In the genomic region with DNA sequence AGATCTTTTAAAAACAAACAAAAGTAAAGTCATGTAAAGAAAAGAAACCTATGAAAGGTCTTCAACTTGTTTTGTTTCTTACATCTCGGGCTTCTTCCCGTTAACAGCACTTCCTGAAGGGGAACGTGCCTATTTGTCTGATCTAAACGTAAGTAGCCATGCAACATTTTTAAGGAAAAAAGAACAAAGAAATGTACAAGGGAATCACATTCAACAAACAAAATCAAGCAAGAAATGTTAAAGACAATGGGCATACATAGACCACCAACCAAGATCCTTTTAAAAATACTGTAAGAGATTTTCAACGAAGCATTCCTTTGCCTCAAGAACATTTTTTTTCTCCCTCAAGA, we compare ENCODE assay signal across 8 cellular contexts.
A peak's percentile ranks its signal among the peaks of the same experiment; 100 is the strongest.
DNase-seq lines count a peak whose midpoint lies in the region; ATAC-seq and TF ChIP-seq lines count a peak whose summit lies in the region.

No MANE protein-coding gene starts in this region.

- no peaks in the 10 kb centered on the region for H3K9me3 Mint-ChIP-seq in T-helper 2 cell treated with Interferon-gamma antibody and Interleukin-4, amounts not matched to agents 5 μg/mL and 100 μg/mL, for 36 hours

- no peaks in the 10 kb centered on the region for H3K36me3 Mint-ChIP-seq in T-helper 2 cell treated with Interferon-gamma antibody and Interleukin-4, amounts not matched to agents 5 μg/mL and 100 μg/mL, for 36 hours (ENCODE audit: low read depth)

- ATAC-seq in GM18519 (IDR thresholded peaks at IDR 0.05; ENCODE audit: low FRiP score, unreplicated experiment) (no peak), GM21360 (IDR thresholded peaks at IDR 0.05; ENCODE audit: unreplicated experiment) (no peak)

- H3K27me3 ChIP-seq in stomach smooth muscle (ENCODE audit: control insufficient read depth in 1 of 2, insufficient read depth in 2 of 2, low read length in 2 of 2) (no peaks in the 10 kb centered on the region), WERI-Rb-1 (ENCODE audit: insufficient read depth, low read depth, severe bottlenecking) (no peaks in the 10 kb centered on the region)

- peaks cover 10% of the 10 kb centered on the region for H3K4me1 Mint-ChIP-seq in T-helper 2 cell treated with Interferon-gamma antibody and Interleukin-4, amounts not matched to agents 5 μg/mL and 100 μg/mL, for 36 hours (ENCODE audit: low read depth)

- H3K4me3 Mint-ChIP-seq in T-helper 2 cell treated with Interferon-gamma antibody and Interleukin-4, amounts not matched to agents 5 μg/mL and 100 μg/mL, for 36 hours, result peak overlapping the region; percentile 81

- DNase-seq in NOMO-1 treated with DMSO at 0.1 percent for 48 hours (lab: John Stamatoyannopoulos, UW; ENCODE audit: unreplicated experiment), result peak; percentile 33
- DNase-seq in NOMO-1 treated with dmso at 0.1 percent for 144 hours (lab: John Stamatoyannopoulos, UW; ENCODE audit: unreplicated experiment), result no peak
- no peak for DNase-seq in T-helper 2 cell treated with Interferon-gamma antibody and Interleukin-4, amounts not matched to agents 5 μg/mL and 100 μg/mL, for 36 hours (ENCODE audit: low spot score)
- peak; percentile 18 for DNase-seq in foreskin melanocyte
- DNase-seq in WERI-Rb-1, result no peak

- peak overlapping the region; percentile 89 for H3K27ac Mint-ChIP-seq in T-helper 2 cell treated with Interferon-gamma antibody and Interleukin-4, amounts not matched to agents 5 μg/mL and 100 μg/mL, for 36 hours

- H3K4me1 ChIP-seq in stomach smooth muscle (ENCODE audit: control insufficient read depth, insufficient read depth, low read length), result no peaks in the 10 kb centered on the region

- H3K27me3 Mint-ChIP-seq in T-helper 2 cell treated with Interferon-gamma antibody and Interleukin-4, amounts not matched to agents 5 μg/mL and 100 μg/mL, for 36 hours (ENCODE audit: low read depth), result peaks cover 2% of the 10 kb centered on the region

- peak overlapping the region; percentile 6 to 41 for H3K9ac ChIP-seq in stomach smooth muscle (ENCODE audit: low read length in 2 of 2)

- H3K36me3 ChIP-seq in stomach smooth muscle (ENCODE audit: control insufficient read depth in 2 of 2, insufficient read depth in 2 of 2, low read length in 2 of 2) (no peaks in the 10 kb centered on the region), WERI-Rb-1 (no peaks in the 10 kb centered on the region)

- H3K4me3 ChIP-seq in stomach smooth muscle (ENCODE audit: low read length in 2 of 2), result peak overlapping the region; percentile 62 to 63
- no peak overlapping the region for H3K4me3 ChIP-seq in WERI-Rb-1 (ENCODE audit: low read depth, low read length)

- no peak for TF ChIP-seq CTCF in WERI-Rb-1 (IDR thresholded peaks at IDR 0.05; ENCODE audit: low read depth, low read length)

- no peak overlapping the region for H3K27ac ChIP-seq in stomach smooth muscle (ENCODE audit: low read length)
- no peak overlapping the region for H3K27ac ChIP-seq in WERI-Rb-1

- H3K9me3 ChIP-seq in stomach smooth muscle (ENCODE audit: control insufficient read depth in 2 of 2, low read length in 2 of 2), result no peaks in the 10 kb centered on the region
- H3K9me3 ChIP-seq in WERI-Rb-1 (ENCODE audit: severe bottlenecking), result no peaks in the 10 kb centered on the region

Comparison
In these comparisons a context has a peak if more than half of its experiments do, and no peak if none do; other contexts are left out.
1. DNase-seq: peak in NOMO-1 treated with DMSO at 0.1 percent for 48 hours (single experiment) and foreskin melanocyte (single experiment); none in NOMO-1 treated with dmso at 0.1 percent for 144 hours (single experiment), T-helper 2 cell treated with Interferon-gamma antibody and Interleukin-4, amounts not matched to agents 5 μg/mL and 100 μg/mL, for 36 hours (single experiment) and WERI-Rb-1 (single experiment).